24 cellular contexts compared by ENCODE assay signal in the genomic region with DNA sequence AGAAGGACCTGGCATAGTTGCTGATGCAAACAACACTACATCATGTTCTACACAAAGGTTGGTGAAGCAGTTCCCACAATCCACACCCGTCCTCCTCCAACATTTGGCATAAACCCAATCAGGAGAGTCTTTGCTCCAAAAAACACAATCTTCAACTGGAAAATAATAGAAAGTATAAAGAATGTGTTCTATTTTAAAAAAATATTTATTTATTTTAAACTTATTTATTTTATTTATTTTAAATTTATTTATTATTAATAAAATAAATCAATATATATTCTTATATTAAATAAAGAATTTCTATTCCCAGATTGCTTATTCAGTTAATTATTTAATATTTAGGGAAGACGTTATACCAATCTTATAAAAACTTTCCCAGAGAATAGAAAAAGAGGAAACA.
"Had no signal": no experiment of that assay in that cellular context is flagged by ENCODE, and none has a peak within 500 bp of the region (broad histone marks: within the 10 kb centered on the region; RNA-seq: fewer than 3 reads in every experiment).

No MANE protein-coding gene starts in this region.

- H3K4me3 Mint-ChIP-seq: activated CD4-positive, alpha-beta memory T cell treated with anti-CD3 and anti-CD28 coated beads, Interleukin-2, amount 10 ng/mL, durations not matched to agents 7 days and 5 days; activated naive CD4-positive, alpha-beta T cell treated with anti-CD3 and anti-CD28 coated beads, Interleukin-2, amount 10 ng/mL, durations not matched to agents 7 days and 5 days; activated naive CD8-positive, alpha-beta T cell treated with anti-CD3 and anti-CD28 coated beads, Interleukin-2, amount 10 ng/mL, durations not matched to agents 7 days and 5 days; activated T-cell treated with anti-CD3 and anti-CD28 coated beads, Interleukin-2, amount 50 U/mL, for 24 hours; endodermal cell; naive thymus-derived CD8-positive, alpha-beta T cell; neural progenitor cell; T-helper 2 cell treated with Interferon-gamma antibody and Interleukin-4, amounts not matched to agents 5 μg/mL and 100 μg/mL, for 36 hours had no signal

- H3K4me1 ChIP-seq: esophagus muscularis mucosa, foreskin keratinocyte, left lung, lower lobe of right lung, neural progenitor cell, right atrium auricular region, spleen, tibial nerve had no signal

- H3K9me3 Mint-ChIP-seq: activated CD4-positive, alpha-beta memory T cell treated with anti-CD3 and anti-CD28 coated beads, Interleukin-2, amount 10 ng/mL, durations not matched to agents 7 days and 5 days; activated naive CD8-positive, alpha-beta T cell treated with anti-CD3 and anti-CD28 coated beads, Interleukin-2, amount 10 ng/mL, durations not matched to agents 7 days and 5 days; endodermal cell; neural progenitor cell had no signal

- H3K27ac ChIP-seq: esophagus muscularis mucosa, foreskin keratinocyte, left lung, lower lobe of right lung, neural progenitor cell, right atrium auricular region, spleen, tibial nerve, VCaP had no signal

- H3K9ac ChIP-seq: neural progenitor cell had no signal

- H3K27me3 Mint-ChIP-seq: activated CD4-positive, alpha-beta memory T cell treated with anti-CD3 and anti-CD28 coated beads, Interleukin-2, amount 10 ng/mL, durations not matched to agents 7 days and 5 days; activated naive CD4-positive, alpha-beta T cell treated with anti-CD3 and anti-CD28 coated beads, Interleukin-2, amount 10 ng/mL, durations not matched to agents 7 days and 5 days; activated naive CD8-positive, alpha-beta T cell treated with anti-CD3 and anti-CD28 coated beads, Interleukin-2, amount 10 ng/mL, durations not matched to agents 7 days and 5 days; activated T-cell treated with anti-CD3 and anti-CD28 coated beads, Interleukin-2, amount 50 U/mL, for 24 hours; naive thymus-derived CD8-positive, alpha-beta T cell had no signal

- H3K36me3 ChIP-seq: esophagus muscularis mucosa, left lung, lower lobe of right lung, neural progenitor cell, right atrium auricular region, spleen, tibial nerve had no signal

- H3K4me1 Mint-ChIP-seq: activated CD4-positive, alpha-beta memory T cell treated with anti-CD3 and anti-CD28 coated beads, Interleukin-2, amount 10 ng/mL, durations not matched to agents 7 days and 5 days; activated naive CD4-positive, alpha-beta T cell treated with anti-CD3 and anti-CD28 coated beads, Interleukin-2, amount 10 ng/mL, durations not matched to agents 7 days and 5 days; activated naive CD8-positive, alpha-beta T cell treated with anti-CD3 and anti-CD28 coated beads, Interleukin-2, amount 10 ng/mL, durations not matched to agents 7 days and 5 days; naive thymus-derived CD8-positive, alpha-beta T cell; neural progenitor cell had no signal

- DNase-seq: activated CD4-positive, alpha-beta memory T cell treated with anti-CD3 and anti-CD28 coated beads, Interleukin-2, amount 10 ng/mL, durations not matched to agents 7 days and 5 days; activated CD4-positive, alpha-beta T cell treated with anti-CD3 and anti-CD28 coated beads for 48 hours; activated CD8-positive, alpha-beta memory T cell treated with anti-CD3 and anti-CD28 coated beads, Interleukin-2, amount 50 U/mL, for 48 hours; activated gamma-delta T cell; activated naive CD4-positive, alpha-beta T cell treated with anti-CD3 and anti-CD28 coated beads, Interleukin-2, amount 10 ng/mL, durations not matched to agents 7 days and 5 days; activated naive CD8-positive, alpha-beta T cell treated with anti-CD3 and anti-CD28 coated beads, Interleukin-2, amount 10 ng/mL, durations not matched to agents 7 days and 5 days; activated T-cell treated with anti-CD3 and anti-CD28 coated beads, Interleukin-2, amount 50 U/mL, for 24 hours; amniotic stem cell; caudate nucleus; endodermal cell; foreskin keratinocyte; left lung; lower lobe of right lung; naive thymus-derived CD8-positive, alpha-beta T cell; occipital lobe; spleen; stimulated activated naive CD4-positive, alpha-beta T cell had no signal

- H3K36me3 Mint-ChIP-seq: activated naive CD4-positive, alpha-beta T cell treated with anti-CD3 and anti-CD28 coated beads, Interleukin-2, amount 10 ng/mL, durations not matched to agents 7 days and 5 days; activated naive CD8-positive, alpha-beta T cell treated with anti-CD3 and anti-CD28 coated beads, Interleukin-2, amount 10 ng/mL, durations not matched to agents 7 days and 5 days; naive thymus-derived CD8-positive, alpha-beta T cell; neural progenitor cell had no signal

- H3K27me3 ChIP-seq: esophagus muscularis mucosa, foreskin keratinocyte, left lung, neural progenitor cell, right atrium auricular region, spleen, tibial nerve had no signal

- ATAC-seq: activated CD4-positive, CD25-positive, alpha-beta regulatory T cell treated with anti-CD3 and anti-CD28 coated beads, Interleukin-2, amount 50 U/mL, for 24 hours; foreskin keratinocyte; left lung; lower lobe of right lung; naive thymus-derived CD8-positive, alpha-beta T cell had no signal

- H3K27ac Mint-ChIP-seq: activated CD4-positive, alpha-beta memory T cell treated with anti-CD3 and anti-CD28 coated beads, Interleukin-2, amount 10 ng/mL, durations not matched to agents 7 days and 5 days; activated naive CD4-positive, alpha-beta T cell treated with anti-CD3 and anti-CD28 coated beads, Interleukin-2, amount 10 ng/mL, durations not matched to agents 7 days and 5 days; activated naive CD8-positive, alpha-beta T cell treated with anti-CD3 and anti-CD28 coated beads, Interleukin-2, amount 10 ng/mL, durations not matched to agents 7 days and 5 days; activated T-cell treated with anti-CD3 and anti-CD28 coated beads, Interleukin-2, amount 50 U/mL, for 24 hours; endodermal cell; naive thymus-derived CD8-positive, alpha-beta T cell; neural progenitor cell; T-helper 2 cell treated with Interferon-gamma antibody and Interleukin-4, amounts not matched to agents 5 μg/mL and 100 μg/mL, for 36 hours had no signal

- H2AFZ ChIP-seq: neural progenitor cell had no signal

- H3K9me3 ChIP-seq: esophagus muscularis mucosa, lower lobe of right lung, right atrium auricular region, tibial nerve had no signal

- H3K4me2 ChIP-seq: neural progenitor cell had no signal

- H3K4me3 ChIP-seq: esophagus muscularis mucosa, left lung, lower lobe of right lung, neural progenitor cell, right atrium auricular region, spleen, tibial nerve had no signal
